8 cellular contexts compared by ENCODE assay signal in genomic region chr2:239299218-239299939, GRCh38.
DNase-seq lines count a peak whose midpoint lies in the region; ATAC-seq, FAIRE-seq and TF ChIP-seq lines count a peak whose summit lies in the region.

No MANE protein-coding gene starts in this region.

- peak overlapping the region; percentile 71 for H3K27ac Mint-ChIP-seq in activated CD8-positive, alpha-beta T cell treated with anti-CD3 and anti-CD28 coated beads, Interleukin-2, amount 10 ng/mL, durations not matched to agents 7 days and 5 days
- no peak overlapping the region for H3K27ac Mint-ChIP-seq in activated CD8-positive, alpha-beta T cell treated with anti-CD3 and anti-CD28 coated beads for 36 hours
- H3K27ac Mint-ChIP-seq in activated B cell treated with CpG ODN at 0.5 μM for 24 hours: no peak overlapping the region

- no peak for FAIRE-seq in HTR-8/SVneo (lab: Jason Lieb, UNC)

- no peaks in the 10 kb centered on the region for H3K27me3 Mint-ChIP-seq in activated CD8-positive, alpha-beta T cell treated with anti-CD3 and anti-CD28 coated beads, Interleukin-2, amount 10 ng/mL, durations not matched to agents 7 days and 5 days (ENCODE audit: low read depth)
- no peaks in the 10 kb centered on the region for H3K27me3 Mint-ChIP-seq in activated CD8-positive, alpha-beta T cell treated with anti-CD3 and anti-CD28 coated beads for 36 hours
- H3K27me3 Mint-ChIP-seq in activated B cell treated with CpG ODN at 0.5 μM for 24 hours: no peaks in the 10 kb centered on the region

- H3K36me3 ChIP-seq in liver (ENCODE audit: control insufficient read depth in 4 of 4, insufficient read depth in 3 of 4, low read depth in 1 of 4, low read length in 3 of 4) (no peaks in the 10 kb centered on the region), suprapubic skin (no peaks in the 10 kb centered on the region), PC-3 (ENCODE audit: low read depth, low read length) (no peaks in the 10 kb centered on the region)

- H3K79me2 ChIP-seq in PC-3 (ENCODE audit: low read length): no peaks in the 10 kb centered on the region

- no TSS peak for BruUV-seq in PC-3 (replicated peaks; lab: Mats Ljungman, UMichigan)

- WGBS in liver: 43% methylated on average over 19 of the region's 19 CpGs
- 88% methylated on average over 19 of the region's 19 CpGs for WGBS in suprapubic skin

- TF ChIP-seq RAD21 in liver (IDR thresholded peaks at IDR 0.05): peak; percentile 41 to 47

- no peak overlapping the region for H3K4me3 Mint-ChIP-seq in activated CD8-positive, alpha-beta T cell treated with anti-CD3 and anti-CD28 coated beads, Interleukin-2, amount 10 ng/mL, durations not matched to agents 7 days and 5 days
- H3K4me3 Mint-ChIP-seq in activated CD8-positive, alpha-beta T cell treated with anti-CD3 and anti-CD28 coated beads for 36 hours: no peak overlapping the region
- no peak overlapping the region for H3K4me3 Mint-ChIP-seq in activated B cell treated with CpG ODN at 0.5 μM for 24 hours

- H3K36me3 Mint-ChIP-seq in activated CD8-positive, alpha-beta T cell treated with anti-CD3 and anti-CD28 coated beads, Interleukin-2, amount 10 ng/mL, durations not matched to agents 7 days and 5 days (ENCODE audit: low read depth): peaks cover 2% of the 10 kb centered on the region
- no peaks in the 10 kb centered on the region for H3K36me3 Mint-ChIP-seq in activated CD8-positive, alpha-beta T cell treated with anti-CD3 and anti-CD28 coated beads for 36 hours (ENCODE audit: low read depth)
- H3K36me3 Mint-ChIP-seq in activated B cell treated with CpG ODN at 0.5 μM for 24 hours (ENCODE audit: low read depth): no peaks in the 10 kb centered on the region

- H3K9me2 ChIP-seq in PC-3 (replicated peaks; ENCODE audit: low read length): no peaks in the 10 kb centered on the region

- no peak for TF ChIP-seq CTCF in activated CD8-positive, alpha-beta T cell treated with anti-CD3 and anti-CD28 coated beads for 36 hours (IDR thresholded peaks at IDR 0.05)
- TF ChIP-seq CTCF in activated B cell treated with CpG ODN at 0.5 μM for 24 hours (IDR thresholded peaks at IDR 0.05): no peak
- TF ChIP-seq CTCF in liver (IDR thresholded peaks at IDR 0.05; ENCODE audit: low read depth, low read length, missing input control): no peak
- TF ChIP-seq CTCF in suprapubic skin (IDR thresholded peaks at IDR 0.05): no peak
- TF ChIP-seq CTCF in PC-3 (conservative IDR thresholded peaks at IDR 0.05; ENCODE audit: low read depth, low read length): no peak

- no peaks in the 10 kb centered on the region for H4K20me1 ChIP-seq in PC-3 (ENCODE audit: low read length)

- H3K9ac ChIP-seq in liver (ENCODE audit: low read depth in 1 of 2, low read length in 2 of 2) (no peak overlapping the region), PC-3 (ENCODE audit: low read length) (no peak overlapping the region)

- no peak overlapping the region for H3K4me3 ChIP-seq in liver (ENCODE audit: low read depth in 1 of 3, low read length in 3 of 3)
- no peak overlapping the region for H3K4me3 ChIP-seq in suprapubic skin
- H3K4me3 ChIP-seq in PC-3 (ENCODE audit: low read length): no peak overlapping the region

- no peak for DNase-seq in activated CD8-positive, alpha-beta T cell treated with anti-CD3 and anti-CD28 coated beads, Interleukin-2, amount 10 ng/mL, durations not matched to agents 7 days and 5 days
- no peak for DNase-seq in activated CD8-positive, alpha-beta T cell treated with anti-CD3 and anti-CD28 coated beads for 36 hours
- DNase-seq in activated B cell treated with CpG ODN at 0.5 μM for 24 hours (peak; percentile 12), suprapubic skin (ENCODE audit: low spot score in 2 of 2) (peak; percentile 41 to 63), DMS153 treated with DMSO at 0.1 percent for 48 hours (lab: John Stamatoyannopoulos, UW; ENCODE audit: unreplicated experiment) (no peak), HTR-8/SVneo (ENCODE audit: insufficient read length, low spot score) (no peak), PC-3 (no peak)

- no peak overlapping the region for H2AFZ ChIP-seq in PC-3 (ENCODE audit: low read length)

- no peaks in the 10 kb centered on the region for H3K27me3 ChIP-seq in liver (ENCODE audit: control insufficient read depth in 4 of 4, insufficient read depth in 4 of 4, low read length in 3 of 4)
- H3K27me3 ChIP-seq in suprapubic skin: no peaks in the 10 kb centered on the region
- H3K27me3 ChIP-seq in PC-3 (ENCODE audit: low read length): no peaks in the 10 kb centered on the region

- no peaks in the 10 kb centered on the region for H3K9me3 Mint-ChIP-seq in activated CD8-positive, alpha-beta T cell treated with anti-CD3 and anti-CD28 coated beads, Interleukin-2, amount 10 ng/mL, durations not matched to agents 7 days and 5 days (ENCODE audit: insufficient read depth)
- no peaks in the 10 kb centered on the region for H3K9me3 Mint-ChIP-seq in activated CD8-positive, alpha-beta T cell treated with anti-CD3 and anti-CD28 coated beads for 36 hours
- no peaks in the 10 kb centered on the region for H3K9me3 Mint-ChIP-seq in activated B cell treated with CpG ODN at 0.5 μM for 24 hours

- CTCF ChIA-PET in activated CD8-positive, alpha-beta T cell treated with anti-CD3 and anti-CD28 coated beads, Interleukin-2, amount 10 ng/mL, durations not matched to agents 7 days and 5 days (lab: Charles Lee): no interaction called here
- CTCF ChIA-PET in activated CD8-positive, alpha-beta T cell treated with anti-CD3 and anti-CD28 coated beads for 36 hours (lab: Charles Lee): no interaction called here
- CTCF ChIA-PET in activated B cell treated with CpG ODN at 0.5 μM for 24 hours (lab: Charles Lee) (interaction anchor here (1.0 kb wide), 1 partner anchor 32 kb away, joined by 3 read pairs; no protein-coding TSS in a partner anchor), PC-3 (lab: Charles Lee) (interaction anchor here (0.7 kb wide), 1 partner anchor 15 kb away, joined by 11 read pairs; no protein-coding TSS in a partner anchor)

- H3K4me1 ChIP-seq in liver (ENCODE audit: control insufficient read depth in 4 of 4, insufficient read depth in 4 of 4, low read length in 3 of 4) (peaks cover 18 to 64% (median 61%) of the 10 kb centered on the region in 4 donors), suprapubic skin (peaks cover 28% of the 10 kb centered on the region), PC-3 (ENCODE audit: insufficient read depth, low read length) (no peaks in the 10 kb centered on the region)

- no peak for ATAC-seq in activated CD8-positive, alpha-beta T cell treated with anti-CD3 and anti-CD28 coated beads, Interleukin-2, amount 10 ng/mL, durations not matched to agents 7 days and 5 days
- no peak for ATAC-seq in activated CD8-positive, alpha-beta T cell treated with anti-CD3 and anti-CD28 coated beads for 36 hours
- no peak for ATAC-seq in activated B cell treated with CpG ODN at 0.5 μM for 24 hours (ENCODE audit: low read depth)
- no peak for ATAC-seq in PC-3

- no peak for TF ChIP-seq EP300 in suprapubic skin (IDR thresholded peaks at IDR 0.05)

- no peak for TF ChIP-seq POLR2A in suprapubic skin (IDR thresholded peaks at IDR 0.05)

- intact Hi-C loops in activated CD8-positive, alpha-beta T cell treated with anti-CD3 and anti-CD28 coated beads for 36 hours (cut with micrococcal nuclease): no loop called here
- intact Hi-C loops in activated B cell treated with CpG ODN at 0.5 μM for 24 hours (cut with micrococcal nuclease): no loop called here
- intact Hi-C loops in PC-3 (cut with micrococcal nuclease): no loop called here

- peak overlapping the region in 1 of 2 donors; percentile 19 for H3K27ac ChIP-seq in liver (ENCODE audit: low read depth in 1 of 2, low read length in 2 of 2)
- H3K27ac ChIP-seq in suprapubic skin: no peak overlapping the region
- no peak overlapping the region for H3K27ac ChIP-seq in PC-3 (ENCODE audit: low read length)

- no peaks in the 10 kb centered on the region for H3K9me3 ChIP-seq in liver (ENCODE audit: control insufficient read depth in 4 of 4, low read length in 3 of 4)
- no peaks in the 10 kb centered on the region for H3K9me3 ChIP-seq in suprapubic skin
- no peaks in the 10 kb centered on the region for H3K9me3 ChIP-seq in PC-3 (ENCODE audit: low read length)

- POLR2A ChIA-PET in activated CD8-positive, alpha-beta T cell treated with anti-CD3 and anti-CD28 coated beads, Interleukin-2, amount 10 ng/mL, durations not matched to agents 7 days and 5 days (lab: Charles Lee): interaction anchor here (0.5 to 1.8 kb wide), 2 partner anchors 22 to 68 kb away, joined by 3 to 13 read pairs; no protein-coding TSS in a partner anchor
- POLR2A ChIA-PET in activated CD8-positive, alpha-beta T cell treated with anti-CD3 and anti-CD28 coated beads for 36 hours (lab: Charles Lee): no interaction called here
- POLR2A ChIA-PET in activated B cell treated with CpG ODN at 0.5 μM for 24 hours (lab: Charles Lee): interaction anchor here (0.6 kb wide), 1 partner anchor 226 kb away, joined by 3 read pairs; no protein-coding TSS in a partner anchor
- POLR2A ChIA-PET in PC-3 (lab: Charles Lee; ENCODE audit: unreplicated experiment): no interaction called here

- no peak overlapping the region for H3K4me2 ChIP-seq in PC-3 (ENCODE audit: low read length)

- H3F3A ChIP-seq in PC-3 (ENCODE audit: low read length, unreplicated experiment): no peaks in the 10 kb centered on the region

- H3K4me1 Mint-ChIP-seq in activated CD8-positive, alpha-beta T cell treated with anti-CD3 and anti-CD28 coated beads, Interleukin-2, amount 10 ng/mL, durations not matched to agents 7 days and 5 days (ENCODE audit: low read depth): peaks cover 73% of the 10 kb centered on the region
- peaks cover 67% of the 10 kb centered on the region for H3K4me1 Mint-ChIP-seq in activated CD8-positive, alpha-beta T cell treated with anti-CD3 and anti-CD28 coated beads for 36 hours (ENCODE audit: low read depth)
- H3K4me1 Mint-ChIP-seq in activated B cell treated with CpG ODN at 0.5 μM for 24 hours: peaks cover 58% of the 10 kb centered on the region

TF ChIP-seq in liver, 16 proteins besides CTCF, POLR2A, EP300 and RAD21 (continues in another document):
- TF ChIP-seq RXRA (IDR thresholded peaks at IDR 0.05) (peak; percentile 43 to 69), MAX (IDR thresholded peaks at IDR 0.05) (peak; percentile 72), HNF4A (conservative IDR thresholded peaks at IDR 0.05) (peak; percentile 82 to 87)

Comparison
In these comparisons a context has a peak if more than half of its experiments do, and no peak if none do; other contexts are left out.
1. POLR2A ChIA-PET loops: an anchor here in activated CD8-positive, alpha-beta T cell treated with anti-CD3 and anti-CD28 coated beads, Interleukin-2, amount 10 ng/mL, durations not matched to agents 7 days and 5 days (0.5 to 1.8 kb wide) and activated B cell treated with CpG ODN at 0.5 μM for 24 hours (0.6 kb wide); none called in activated CD8-positive, alpha-beta T cell treated with anti-CD3 and anti-CD28 coated beads for 36 hours and PC-3.
2. DNase-seq: peak in activated B cell treated with CpG ODN at 0.5 μM for 24 hours (single experiment) and suprapubic skin (2 of 2); none in activated CD8-positive, alpha-beta T cell treated with anti-CD3 and anti-CD28 coated beads, Interleukin-2, amount 10 ng/mL, durations not matched to agents 7 days and 5 days (single experiment), activated CD8-positive, alpha-beta T cell treated with anti-CD3 and anti-CD28 coated beads for 36 hours (single experiment), DMS153 treated with DMSO at 0.1 percent for 48 hours (single experiment), HTR-8/SVneo (single experiment) and PC-3 (single experiment).
3. CTCF ChIA-PET loops: an anchor here in activated B cell treated with CpG ODN at 0.5 μM for 24 hours (1.0 kb wide) and PC-3 (0.7 kb wide); none called in activated CD8-positive, alpha-beta T cell treated with anti-CD3 and anti-CD28 coated beads, Interleukin-2, amount 10 ng/mL, durations not matched to agents 7 days and 5 days and activated CD8-positive, alpha-beta T cell treated with anti-CD3 and anti-CD28 coated beads for 36 hours.